Comparison of ENCODE assay signal across 28 cellular contexts in the genomic region with DNA sequence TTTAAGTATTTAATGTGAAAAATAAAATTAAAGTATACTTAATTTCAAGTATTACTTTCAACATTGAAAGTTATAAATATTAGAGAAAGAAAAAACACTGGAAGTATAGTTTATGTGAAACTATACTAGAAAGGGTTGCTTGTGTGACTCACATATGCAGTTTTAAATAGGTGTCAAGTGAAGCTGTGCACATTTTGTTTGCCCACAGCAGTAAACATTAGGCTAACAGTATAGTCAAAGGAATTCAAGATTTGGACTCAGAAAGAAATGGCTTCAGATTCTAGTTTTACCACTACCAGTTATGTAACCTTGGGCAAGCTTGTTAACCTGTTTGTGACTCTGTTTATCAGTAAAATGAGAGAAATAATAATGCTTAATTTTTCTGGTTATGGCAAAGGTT.
"Had no signal": no experiment of that assay in that cellular context is flagged by ENCODE, and none has a peak within 500 bp of the region (broad histone marks: within the 10 kb centered on the region; RNA-seq: fewer than 3 reads in every experiment).

No MANE protein-coding gene starts in this region.

- H3K9me3 Mint-ChIP-seq: activated CD4-positive, alpha-beta memory T cell treated with anti-CD3 and anti-CD28 coated beads for 36 hours; activated CD4-positive, alpha-beta T cell treated with anti-CD3 and anti-CD28 coated beads, Interleukin-2, amount 10 ng/mL, durations not matched to agents 24 days and 14 days; activated naive CD4-positive, alpha-beta T cell treated with anti-CD3 and anti-CD28 coated beads, Interleukin-2, amount 10 ng/mL, durations not matched to agents 7 days and 5 days; activated naive CD4-positive, alpha-beta T cell treated with anti-CD3 and anti-CD28 coated beads, Interleukin-2, amount 50 U/mL, for 72 hours; activated naive CD8-positive, alpha-beta T cell treated with anti-CD3 and anti-CD28 coated beads, Interleukin-2, amount 10 ng/mL, durations not matched to agents 7 days and 5 days; central memory CD8-positive, alpha-beta T cell; effector memory CD8-positive, alpha-beta T cell had no signal

- H3K36me3 ChIP-seq: ascending aorta, brain microvascular endothelial cell, esophagus muscularis mucosa, gastroesophageal sphincter had no signal

- H3K4me1 ChIP-seq: ascending aorta, esophagus muscularis mucosa, gastroesophageal sphincter had no signal

- H3K27me3 ChIP-seq: ascending aorta, brain microvascular endothelial cell, esophagus muscularis mucosa, gastroesophageal sphincter had no signal

- H3K27ac Mint-ChIP-seq: activated CD4-positive, alpha-beta memory T cell treated with anti-CD3 and anti-CD28 coated beads for 36 hours; activated CD4-positive, alpha-beta T cell treated with anti-CD3 and anti-CD28 coated beads for 36 hours; activated CD4-positive, alpha-beta T cell treated with anti-CD3 and anti-CD28 coated beads, Interleukin-2, amount 10 ng/mL, durations not matched to agents 24 days and 14 days; activated CD8-positive, alpha-beta memory T cell treated with anti-CD3 and anti-CD28 coated beads, Interleukin-2, amount 10 ng/mL, durations not matched to agents 7 days and 5 days; activated CD8-positive, alpha-beta T cell treated with anti-CD3 and anti-CD28 coated beads, Interleukin-2, amount 10 ng/mL, durations not matched to agents 7 days and 5 days; activated naive CD4-positive, alpha-beta T cell treated with anti-CD3 and anti-CD28 coated beads, Interleukin-2, amount 10 ng/mL, durations not matched to agents 7 days and 5 days; activated naive CD4-positive, alpha-beta T cell treated with anti-CD3 and anti-CD28 coated beads, Interleukin-2, amount 50 U/mL, for 72 hours; activated naive CD8-positive, alpha-beta T cell treated with anti-CD3 and anti-CD28 coated beads, Interleukin-2, amount 10 ng/mL, durations not matched to agents 7 days and 5 days; effector memory CD8-positive, alpha-beta T cell had no signal

- H3K36me3 Mint-ChIP-seq: activated CD4-positive, alpha-beta memory T cell treated with anti-CD3 and anti-CD28 coated beads for 36 hours; activated CD8-positive, alpha-beta memory T cell treated with anti-CD3 and anti-CD28 coated beads, Interleukin-2, amount 10 ng/mL, durations not matched to agents 7 days and 5 days; activated naive CD4-positive, alpha-beta T cell treated with anti-CD3 and anti-CD28 coated beads, Interleukin-2, amount 10 ng/mL, durations not matched to agents 7 days and 5 days; activated naive CD4-positive, alpha-beta T cell treated with anti-CD3 and anti-CD28 coated beads, Interleukin-2, amount 50 U/mL, for 72 hours; activated naive CD8-positive, alpha-beta T cell treated with anti-CD3 and anti-CD28 coated beads, Interleukin-2, amount 10 ng/mL, durations not matched to agents 7 days and 5 days had no signal

- H3K9me3 ChIP-seq: esophagus muscularis mucosa, gastroesophageal sphincter had no signal

- H3K4me3 ChIP-seq: ascending aorta, esophagus muscularis mucosa, gastroesophageal sphincter had no signal

- FAIRE-seq: bronchial epithelial cell had no signal

- H3K4me3 Mint-ChIP-seq: activated CD4-positive, alpha-beta memory T cell treated with anti-CD3 and anti-CD28 coated beads for 36 hours; activated CD4-positive, alpha-beta T cell treated with anti-CD3 and anti-CD28 coated beads for 36 hours; activated CD4-positive, alpha-beta T cell treated with anti-CD3 and anti-CD28 coated beads, Interleukin-2, amount 10 ng/mL, durations not matched to agents 24 days and 14 days; activated CD8-positive, alpha-beta memory T cell treated with anti-CD3 and anti-CD28 coated beads, Interleukin-2, amount 10 ng/mL, durations not matched to agents 7 days and 5 days; activated CD8-positive, alpha-beta T cell treated with anti-CD3 and anti-CD28 coated beads, Interleukin-2, amount 10 ng/mL, durations not matched to agents 7 days and 5 days; activated naive CD4-positive, alpha-beta T cell treated with anti-CD3 and anti-CD28 coated beads, Interleukin-2, amount 10 ng/mL, durations not matched to agents 7 days and 5 days; activated naive CD8-positive, alpha-beta T cell treated with anti-CD3 and anti-CD28 coated beads, Interleukin-2, amount 10 ng/mL, durations not matched to agents 7 days and 5 days; central memory CD8-positive, alpha-beta T cell; effector memory CD8-positive, alpha-beta T cell had no signal

- H3K27me3 Mint-ChIP-seq: activated CD4-positive, alpha-beta memory T cell treated with anti-CD3 and anti-CD28 coated beads for 36 hours; activated CD4-positive, alpha-beta T cell treated with anti-CD3 and anti-CD28 coated beads for 36 hours; activated CD4-positive, alpha-beta T cell treated with anti-CD3 and anti-CD28 coated beads, Interleukin-2, amount 10 ng/mL, durations not matched to agents 24 days and 14 days; activated CD8-positive, alpha-beta memory T cell treated with anti-CD3 and anti-CD28 coated beads, Interleukin-2, amount 10 ng/mL, durations not matched to agents 7 days and 5 days; activated naive CD4-positive, alpha-beta T cell treated with anti-CD3 and anti-CD28 coated beads, Interleukin-2, amount 10 ng/mL, durations not matched to agents 7 days and 5 days; activated naive CD8-positive, alpha-beta T cell treated with anti-CD3 and anti-CD28 coated beads, Interleukin-2, amount 10 ng/mL, durations not matched to agents 7 days and 5 days; central memory CD8-positive, alpha-beta T cell; effector memory CD8-positive, alpha-beta T cell had no signal

- H3K27ac ChIP-seq: ascending aorta, brain microvascular endothelial cell, esophagus muscularis mucosa, gastroesophageal sphincter had no signal

- DNase-seq: activated CD4-positive, alpha-beta memory T cell treated with anti-CD3 and anti-CD28 coated beads for 36 hours; activated CD4-positive, alpha-beta T cell treated with anti-CD3 and anti-CD28 coated beads for 36 hours; activated CD4-positive, alpha-beta T cell treated with anti-CD3 and anti-CD28 coated beads, Interleukin-2, amount 10 ng/mL, durations not matched to agents 24 days and 14 days; activated CD4-positive, CD25-positive, alpha-beta regulatory T cell; activated CD4-positive, CD25-positive, alpha-beta regulatory T cell treated with anti-CD3 and anti-CD28 coated beads, Interleukin-2, amount 50 U/mL, for 72 hours; activated CD8-positive, alpha-beta memory T cell treated with anti-CD3 and anti-CD28 coated beads, Interleukin-2, amount 10 ng/mL, durations not matched to agents 7 days and 5 days; activated CD8-positive, alpha-beta memory T cell treated with anti-CD3 and anti-CD28 coated beads, Interleukin-2, amount 50 U/mL, for 4 hours; activated CD8-positive, alpha-beta T cell treated with anti-CD3 and anti-CD28 coated beads, Interleukin-2, amount 10 ng/mL, durations not matched to agents 7 days and 5 days; activated gamma-delta T cell; activated naive CD4-positive, alpha-beta T cell; activated naive CD4-positive, alpha-beta T cell treated with anti-CD3 and anti-CD28 coated beads, Interleukin-2, amount 10 ng/mL, durations not matched to agents 7 days and 5 days; activated naive CD8-positive, alpha-beta T cell treated with anti-CD3 and anti-CD28 coated beads, Interleukin-2, amount 10 ng/mL, durations not matched to agents 7 days and 5 days; activated T-cell treated with anti-CD3 and anti-CD28 coated beads, Interleukin-2, amount 50 U/mL, for 1 hour; activated T-cell treated with anti-CD3 and anti-CD28 coated beads, Interleukin-2, amount 50 U/mL, for 48 hours; brain microvascular endothelial cell; cortex of kidney; dermis blood vessel endothelial cell; effector CD4-positive, alpha-beta T cell; effector memory CD8-positive, alpha-beta T cell; erythroblast; foreskin melanocyte; T-helper 2 cell had no signal

- H3K4me1 Mint-ChIP-seq: activated CD4-positive, alpha-beta T cell treated with anti-CD3 and anti-CD28 coated beads for 36 hours; activated CD4-positive, alpha-beta T cell treated with anti-CD3 and anti-CD28 coated beads, Interleukin-2, amount 10 ng/mL, durations not matched to agents 24 days and 14 days; activated CD8-positive, alpha-beta memory T cell treated with anti-CD3 and anti-CD28 coated beads, Interleukin-2, amount 10 ng/mL, durations not matched to agents 7 days and 5 days; activated naive CD4-positive, alpha-beta T cell treated with anti-CD3 and anti-CD28 coated beads, Interleukin-2, amount 10 ng/mL, durations not matched to agents 7 days and 5 days; activated naive CD8-positive, alpha-beta T cell treated with anti-CD3 and anti-CD28 coated beads, Interleukin-2, amount 10 ng/mL, durations not matched to agents 7 days and 5 days; central memory CD8-positive, alpha-beta T cell had no signal
